In the genomic region with DNA sequence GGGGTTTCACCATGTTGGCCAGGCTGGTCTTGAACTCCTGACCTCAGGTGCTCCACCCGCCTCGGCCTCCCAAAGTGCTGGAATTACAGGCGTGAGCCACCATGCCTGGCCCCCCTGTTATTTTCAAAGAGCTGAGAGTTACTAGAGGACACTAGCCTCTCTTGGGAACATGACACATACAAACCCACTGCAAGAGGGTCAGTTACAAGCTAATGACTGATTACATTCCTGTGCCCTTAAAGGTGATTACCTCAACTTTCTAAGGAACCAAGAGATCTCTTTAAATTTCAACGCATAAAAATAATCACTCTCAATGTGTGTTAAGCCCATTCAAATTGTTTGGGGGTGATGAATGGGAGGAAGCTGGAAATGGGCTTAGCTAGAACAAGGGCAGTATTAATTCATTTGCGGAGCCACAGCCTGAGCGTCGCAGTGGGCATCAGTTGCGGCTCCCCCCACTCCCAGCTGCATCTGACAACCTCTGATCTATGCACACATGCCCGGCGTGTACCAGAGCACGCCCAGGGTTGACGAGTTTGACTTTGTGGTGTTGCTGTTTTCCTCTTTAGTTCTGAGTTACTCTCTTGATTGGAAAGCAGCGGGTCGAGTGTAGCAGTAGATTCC, we compare ENCODE assay signal across 12 cellular contexts.
DNase-seq lines count a peak whose midpoint lies in the region; ATAC-seq, FAIRE-seq and TF ChIP-seq lines count a peak whose summit lies in the region.
"Had no signal": no experiment of that assay in that cellular context is flagged by ENCODE, and none has a peak within 500 bp of the region (broad histone marks: within the 10 kb centered on the region; RNA-seq: fewer than 3 reads in every experiment).

No MANE protein-coding gene starts in this region.

- H3K36me3 ChIP-seq in neuron (ENCODE audit: insufficient read depth, low read length), result no peaks in the 10 kb centered on the region

- no peaks in the 10 kb centered on the region for H3K9me3 ChIP-seq in neuron (ENCODE audit: low read length)

- H3K27me3 Mint-ChIP-seq in activated naive CD8-positive, alpha-beta T cell treated with anti-CD3 and anti-CD28 coated beads for 36 hours, result no peaks in the 10 kb centered on the region
- H3K27me3 Mint-ChIP-seq in Calu3 (ENCODE audit: unreplicated experiment), result peaks cover 78% of the 10 kb centered on the region

- H3K9me3 Mint-ChIP-seq in activated naive CD8-positive, alpha-beta T cell treated with anti-CD3 and anti-CD28 coated beads for 36 hours, result no peaks in the 10 kb centered on the region
- no peaks in the 10 kb centered on the region for H3K9me3 Mint-ChIP-seq in Calu3 (ENCODE audit: low read depth, unreplicated experiment)

- no peaks in the 10 kb centered on the region for H3K36me3 Mint-ChIP-seq in activated naive CD8-positive, alpha-beta T cell treated with anti-CD3 and anti-CD28 coated beads for 36 hours
- no peaks in the 10 kb centered on the region for H3K36me3 Mint-ChIP-seq in Calu3 (ENCODE audit: insufficient read depth, unreplicated experiment)

- CTCF ChIA-PET in Calu3 (lab: Charles Lee), result interaction anchor here (1.0 to 1.6 kb wide), 3 partner anchors 31 to 218 kb away, joined by 4 to 5 read pairs (median 5); no protein-coding TSS in a partner anchor

- peak overlapping the region; percentile 32 for H3K4me3 ChIP-seq in neuron (ENCODE audit: low read length)

- ATAC-seq in esophagus mucosa (peak; percentile 5), HG03571 (IDR thresholded peaks at IDR 0.05; ENCODE audit: unreplicated experiment) (no peak)
- ATAC-seq: T-helper 17 cell had no signal

- H3K27ac Mint-ChIP-seq in activated naive CD8-positive, alpha-beta T cell treated with anti-CD3 and anti-CD28 coated beads for 36 hours, result no peak overlapping the region
- H3K27ac Mint-ChIP-seq in Calu3 (ENCODE audit: unreplicated experiment), result no peak overlapping the region
- H3K27ac Mint-ChIP-seq: T-helper 17 cell had no signal

- no peak for TF ChIP-seq CTCF in Calu3 (IDR thresholded peaks at IDR 0.05; ENCODE audit: unreplicated experiment)

- peak overlapping the region; percentile 66 for H2AFZ ChIP-seq in neuron (ENCODE audit: low read depth, low read length)

- H3K4me3 Mint-ChIP-seq in activated naive CD8-positive, alpha-beta T cell treated with anti-CD3 and anti-CD28 coated beads for 36 hours, result no peak overlapping the region
- H3K4me3 Mint-ChIP-seq in Calu3 (ENCODE audit: low read depth, unreplicated experiment), result no peak overlapping the region
- H3K4me3 Mint-ChIP-seq: T-helper 17 cell had no signal

- no peaks in the 10 kb centered on the region for H3K27me3 ChIP-seq in neuron (ENCODE audit: insufficient read depth, low read length)

- peaks cover 14% of the 10 kb centered on the region for H3K4me1 ChIP-seq in neuron (ENCODE audit: insufficient read depth, low read length)

- intact Hi-C loops in Calu3 (cut with micrococcal nuclease; ENCODE audit: unreplicated experiment), result no loop called here

- FAIRE-seq in RCC 7860 (lab: Jason Lieb, UNC), result no peak

- H3K4me1 Mint-ChIP-seq in activated naive CD8-positive, alpha-beta T cell treated with anti-CD3 and anti-CD28 coated beads for 36 hours, result no peaks in the 10 kb centered on the region
- H3K4me1 Mint-ChIP-seq in Calu3 (ENCODE audit: low read depth, unreplicated experiment), result no peaks in the 10 kb centered on the region

- BruUV-seq in Calu3 (replicated peaks; lab: Mats Ljungman, UMichigan), result no TSS peak

- DNase-seq in A172 (ENCODE audit: low spot score) (peak; percentile 22), RCC 7860 (ENCODE audit: low spot score) (peak; percentile 29), AG08396 (ENCODE audit: low spot score) (no peak), Calu3 (no peak)
- no peak for DNase-seq in activated naive CD8-positive, alpha-beta T cell treated with anti-CD3 and anti-CD28 coated beads for 36 hours
- DNase-seq: activated effector memory CD4-positive, alpha-beta T cell treated with anti-CD3 and anti-CD28 coated beads, Interleukin-2, amount 50 U/mL, for 16 hours; NCI-H2171 treated with DMSO at 0.1 percent for 48 hours; stimulated activated naive CD4-positive, alpha-beta T cell; T-helper 17 cell had no signal

Comparison
In these comparisons a context has a peak if more than half of its experiments do, and no peak if none do; other contexts are left out.
1. DNase-seq: peak in A172 (single experiment) and RCC 7860 (single experiment); none in AG08396 (single experiment), activated naive CD8-positive, alpha-beta T cell treated with anti-CD3 and anti-CD28 coated beads for 36 hours (single experiment) and Calu3 (single experiment).